In genomic region chr1:102550729-102551384, GRCh38 we compare ENCODE assay signal across 1 cellular context.
TF ChIP-seq lines count a peak whose summit lies in the region.

No MANE protein-coding gene starts in this region.

TF ChIP-seq in IMR-90, 13 proteins besides CTCF, POLR2A, EP300 and RAD21:
- TF ChIP-seq ELK1 (IDR thresholded peaks at IDR 0.05; ENCODE audit: borderline replicate concordance, low read depth, low read length) = no peak
- TF ChIP-seq MAZ (IDR thresholded peaks at IDR 0.05; ENCODE audit: borderline replicate concordance, low read depth, low read length) = no peak
- TF ChIP-seq CHD1 (IDR thresholded peaks at IDR 0.05; ENCODE audit: low read depth, low read length) = no peak
- TF ChIP-seq RCOR1 (IDR thresholded peaks at IDR 0.05; ENCODE audit: insufficient replicate concordance, low read length) = no peak
- TF ChIP-seq SMC3 (IDR thresholded peaks at IDR 0.05; ENCODE audit: low read depth, low read length) = 0 out of 2 replicates have a peak, but pooled peaks have one; percentile 27
- no peak for TF ChIP-seq USF2 (IDR thresholded peaks at IDR 0.05; ENCODE audit: low read depth, low read length)
